In genomic region chr6:170221052-170221752, GRCh38 we compare ENCODE assay signal across 14 cellular contexts.
DNase-seq lines count a peak whose midpoint lies in the region; ATAC-seq, FAIRE-seq and TF ChIP-seq lines count a peak whose summit lies in the region.
"Had no signal": no experiment of that assay in that cellular context is flagged by ENCODE, and none has a peak within 500 bp of the region (broad histone marks: within the 10 kb centered on the region; RNA-seq: fewer than 3 reads in every experiment).

No MANE protein-coding gene starts in this region.

- no TSS peak for BruUV-seq in GM12878 (replicated peaks; lab: Mats Ljungman, UMichigan)

- TF ChIP-seq EP300 in GM12878 (IDR thresholded peaks at IDR 0.05; ENCODE audit: borderline replicate concordance in 1 of 2, control insufficient read depth in 1 of 2, low read depth in 2 of 2, low read length in 2 of 2), result no peak

- POLR2A ChIA-PET in GM12878 (lab: Charles Lee), result no interaction called here

- FAIRE-seq in GM12878 (lab: Jason Lieb, UNC) (no peak), GM12891 (lab: Jason Lieb, UNC) (no peak)

- no peaks in the 10 kb centered on the region for H3K36me3 ChIP-seq in GM12878 (ENCODE audit: control insufficient read depth in 2 of 2, insufficient read depth in 2 of 2, low read length in 1 of 2)
- no peaks in the 10 kb centered on the region for H3K36me3 ChIP-seq in spleen
- H3K36me3 ChIP-seq: lower lobe of right lung had no signal

- no peaks in the 10 kb centered on the region for H3K79me2 ChIP-seq in GM12878 (ENCODE audit: control insufficient read depth, insufficient read depth, low read length)

- no peak for TF ChIP-seq POLR2A in GM12878 (IDR thresholded peaks at IDR 0.05; ENCODE audit: low read depth, low read length)
- TF ChIP-seq POLR2A in spleen (IDR thresholded peaks at IDR 0.05), result no peak
- no peak for TF ChIP-seq POLR2A in GM12891 (IDR thresholded peaks at IDR 0.05; ENCODE audit: low read depth, low read length)

- TF ChIP-seq CTCF in GM12878 (IDR thresholded peaks at IDR 0.05 in 2 of 3, conservative IDR thresholded peaks at IDR 0.05 in 1 of 3; ENCODE audit: control insufficient read depth in 2 of 3, extremely low read depth in 1 of 3, insufficient read depth in 1 of 3, low read depth in 3 of 3, low read length in 3 of 3) (no peak), spleen (IDR thresholded peaks at IDR 0.05 in 8 of 11, conservative IDR thresholded peaks at IDR 0.05 in 3 of 11) (no peak)

- RAD21 ChIA-PET in GM12878 (lab: Charles Lee; ENCODE audit: unreplicated experiment), result no interaction called here

- H2AFZ ChIP-seq in GM12878 (ENCODE audit: control insufficient read depth, low read depth, low read length), result no peak overlapping the region

- SMC1A ChIA-PET in GM12878 (lab: Charles Lee; ENCODE audit: uncharacterized antibody, unreplicated experiment), result no interaction called here

- peak; percentile 51 for DNase-seq in activated CD8-positive, alpha-beta memory T cell treated with anti-CD3 and anti-CD28 coated beads for 24 hours
- DNase-seq in activated CD8-positive, alpha-beta memory T cell treated with anti-CD3 and anti-CD28 coated beads, Interleukin-2, amount 50 U/mL, for 48 hours, result no peak
- DNase-seq in MV-4-11 (lab: John Stamatoyannopoulos, UW) (peak; percentile 82), GM12878 (ENCODE audit: low read depth, low spot score) (no peak), spleen (peak; percentile 50), NCI-H510A (lab: John Stamatoyannopoulos, UW) (no peak), GM12891 (ENCODE audit: insufficient read length, low spot score) (no peak)
- DNase-seq: ACHN, activated B cell treated with CpG ODN at 0.5 μM for 24 hours, erythroblast, NCI-H2029, T-helper 17 cell had no signal

- H3K27me3 ChIP-seq in GM12878 (replicated peaks in 1 of 2; ENCODE audit: control insufficient read depth in 2 of 2, insufficient read depth in 2 of 2, low read length in 1 of 2) (no peaks in the 10 kb centered on the region), spleen (replicated peaks in 1 of 7) (peaks cover 0 to 6% (median 0%) of the 10 kb centered on the region in 7 donors)

- intact Hi-C loops in GM12878 (cut with micrococcal nuclease; ENCODE audit: unreplicated experiment) (no loop called here), spleen (cut with DNase I; ENCODE audit: low total_unique reads) (no loop called here)

- ATAC-seq in GM12878, result 0 out of 3 replicates have a peak, but pooled peaks have one; percentile 22
- ATAC-seq in GM18511 (IDR thresholded peaks at IDR 0.05; ENCODE audit: unreplicated experiment), result no peak
- ATAC-seq: lower lobe of right lung, T-helper 17 cell had no signal

- H3K9me3 ChIP-seq in GM12878 (replicated peaks; ENCODE audit: control insufficient read depth, insufficient read depth, low read length) (no peaks in the 10 kb centered on the region), spleen (no peaks in the 10 kb centered on the region)
- H3K9me3 ChIP-seq: lower lobe of right lung had no signal

- CTCF ChIA-PET in GM12878 (lab: Yijun Ruan, JAX), result no interaction called here

- H3K4me3 ChIP-seq in GM12878, result no peak overlapping the region
- H3K4me3 ChIP-seq in spleen, result no peak overlapping the region
- H3K4me3 ChIP-seq: lower lobe of right lung had no signal

- H3K9ac ChIP-seq in GM12878 (ENCODE audit: control insufficient read depth, insufficient read depth, low read length), result no peak overlapping the region

- in situ Hi-C loops in GM12878 (cut with MboI), result no loop called here

- no peak for TF ChIP-seq RAD21 in GM12878 (IDR thresholded peaks at IDR 0.05; ENCODE audit: insufficient read depth, low read depth, low read length)

- H3K4me2 ChIP-seq in GM12878 (ENCODE audit: control insufficient read depth, insufficient read depth), result no peak overlapping the region

- H3K4me1 ChIP-seq in GM12878 (ENCODE audit: control insufficient read depth, insufficient read depth, low read length) (no peaks in the 10 kb centered on the region), spleen (peaks cover 4 to 30% (median 15%) of the 10 kb centered on the region in 6 donors)

- H3K27ac ChIP-seq in GM12878 (ENCODE audit: control insufficient read depth, insufficient read depth) (no peak overlapping the region), spleen (no peak overlapping the region)
- H3K27ac ChIP-seq: lower lobe of right lung had no signal

- H4K20me1 ChIP-seq in GM12878 (ENCODE audit: control insufficient read depth, insufficient read depth), result no peaks in the 10 kb centered on the region

- WGBS in GM12878 (ENCODE audit: insufficient coverage, insufficient replicate concordance, low lambda C conversion rate, missing lambda C conversion rate), result 56% methylated on average over 23 of the region's 29 CpGs
- 72 to 77% (median 74%) methylated on average over 27 to 29 of the region's 29 CpGs for WGBS in spleen, 5 donors

TF ChIP-seq in GM12878, 131 proteins besides CTCF, POLR2A, EP300 and RAD21:
- TF ChIP-seq RFX5 (IDR thresholded peaks at IDR 0.05; ENCODE audit: low read depth, low read length) (no peak), ATF7 (IDR thresholded peaks at IDR 0.05; ENCODE audit: low read depth) (no peak), CBFB (IDR thresholded peaks at IDR 0.05; ENCODE audit: low read depth) (no peak), IRF3 (IDR thresholded peaks at IDR 0.05) (no peak), HDAC6 (IDR thresholded peaks at IDR 0.05; ENCODE audit: unreplicated experiment) (no peak), TCF3 (IDR thresholded peaks at IDR 0.05; ENCODE audit: borderline replicate concordance, insufficient read depth, low read depth, low read length) (no peak), ZNF24 (IDR thresholded peaks at IDR 0.05) (no peak), CBX3 (IDR thresholded peaks at IDR 0.05; ENCODE audit: borderline replicate concordance, low read depth) (no peak)

TF ChIP-seq in GM12891, 5 proteins besides CTCF, POLR2A, EP300 and RAD21:
- no peak for TF ChIP-seq PAX5 (IDR thresholded peaks at IDR 0.05; ENCODE audit: insufficient read depth, low read length, severe bottlenecking)
- TF ChIP-seq POU2F2 (IDR thresholded peaks at IDR 0.05; ENCODE audit: low read depth, low read length), result no peak
- no peak for TF ChIP-seq POLR2AphosphoS5 (IDR thresholded peaks at IDR 0.05; ENCODE audit: low read depth, low read length)
- TF ChIP-seq TAF1 (IDR thresholded peaks at IDR 0.05; ENCODE audit: low read depth, low read length), result no peak
- TF ChIP-seq SPI1 (IDR thresholded peaks at IDR 0.05; ENCODE audit: low read depth, low read length), result no peak

Comparison
In these comparisons a context has a peak if more than half of its experiments do, and no peak if none do; other contexts are left out.
1. DNase-seq: peak in activated CD8-positive, alpha-beta memory T cell treated with anti-CD3 and anti-CD28 coated beads for 24 hours (single experiment), MV-4-11 (single experiment) and spleen (single experiment); none in activated CD8-positive, alpha-beta memory T cell treated with anti-CD3 and anti-CD28 coated beads, Interleukin-2, amount 50 U/mL, for 48 hours (single experiment), GM12878 (single experiment), NCI-H510A (single experiment) and GM12891 (single experiment).